Comparison of ENCODE assay signal across 11 cellular contexts in the genomic region with DNA sequence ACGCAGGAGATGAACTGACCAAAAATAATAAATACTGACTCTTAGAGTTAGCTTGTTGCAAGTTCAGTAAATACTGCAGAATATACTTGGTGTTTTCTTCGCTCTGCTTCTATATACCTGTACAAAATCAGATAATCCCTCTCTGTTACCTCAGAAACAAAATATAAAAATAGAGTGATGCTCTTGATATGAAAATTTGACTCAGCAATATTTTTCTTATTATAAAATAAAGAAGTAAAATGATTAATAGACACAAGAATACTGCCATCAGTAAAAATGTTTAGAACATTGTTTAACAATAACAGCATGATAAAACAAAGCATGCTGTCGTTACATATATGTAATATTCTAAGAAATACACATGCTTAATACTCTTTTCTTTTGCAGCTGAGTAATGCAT.
"Had no signal": no experiment of that assay in that cellular context is flagged by ENCODE, and none has a peak within 500 bp of the region (broad histone marks: within the 10 kb centered on the region; RNA-seq: fewer than 3 reads in every experiment).

No MANE protein-coding gene starts in this region.

- H3K9ac ChIP-seq: GM23248 had no signal

- ATAC-seq: GM23338, HCT116 had no signal

- H3K4me2 ChIP-seq: GM23338 had no signal

- H3K4me3 ChIP-seq: GM23248, GM23338, HAP-1 had no signal

- H3K9me3 ChIP-seq: HAP-1 had no signal

- H3K27ac ChIP-seq: GM23248 had no signal

- FAIRE-seq: H1, H54 had no signal

- H2AFZ ChIP-seq: GM23248, GM23338 had no signal

- DNase-seq: GM23248, GOT3, H7, H9, HCEC 1CT, HFFc6 had no signal
